In the genomic region with DNA sequence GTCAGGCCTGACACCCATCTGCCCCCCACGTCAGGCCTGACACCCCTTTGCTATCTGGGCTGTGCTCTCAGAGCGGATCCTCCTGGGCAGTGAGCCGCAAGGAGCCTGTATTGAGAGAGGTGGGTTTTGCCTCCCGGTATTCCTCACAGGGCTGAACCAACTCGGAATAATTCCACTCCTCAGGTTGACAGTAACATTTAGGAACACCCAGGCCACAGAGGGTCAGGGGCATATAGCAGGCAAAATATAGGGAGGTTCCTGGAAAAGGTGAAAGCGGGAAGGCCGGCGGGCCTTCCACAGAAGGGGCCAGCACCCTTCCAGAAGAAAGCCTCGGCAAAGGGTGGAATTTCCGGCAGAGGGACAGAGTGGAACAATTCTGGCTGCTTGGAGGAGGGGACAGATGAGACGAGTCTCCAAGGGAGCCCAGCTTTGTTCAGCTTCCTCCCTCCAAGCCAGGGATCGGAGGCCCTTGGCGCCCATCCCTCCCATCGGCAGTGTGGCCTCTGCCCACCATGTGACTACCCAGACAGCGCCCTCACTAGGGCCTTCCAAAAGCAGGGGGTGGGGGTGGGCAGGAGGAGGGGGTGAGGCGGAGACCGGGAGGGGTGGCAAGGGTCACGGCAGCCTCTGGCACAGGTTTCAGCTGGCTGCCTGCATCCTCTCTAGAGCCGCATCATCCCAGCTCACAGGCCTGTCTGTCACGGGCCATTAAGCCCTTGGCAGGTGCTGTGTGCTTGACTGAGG, we compare ENCODE assay signal across 1 cellular context.
TF ChIP-seq lines count a peak whose summit lies in the region.

No MANE protein-coding gene starts in this region.

TF ChIP-seq in H1, 55 proteins besides CTCF, POLR2A, EP300 and RAD21 (continued from another document):
- TF ChIP-seq SP4 (IDR thresholded peaks at IDR 0.05; ENCODE audit: low read length), result no peak
- TF ChIP-seq SP1 (IDR thresholded peaks at IDR 0.05; ENCODE audit: low read depth, low read length), result no peak
- no peak for TF ChIP-seq CHD2 (IDR thresholded peaks at IDR 0.05; ENCODE audit: low read length)
- no peak for TF ChIP-seq TEAD4 (IDR thresholded peaks at IDR 0.05; ENCODE audit: low read depth, low read length)
- TF ChIP-seq, protein P1, sequence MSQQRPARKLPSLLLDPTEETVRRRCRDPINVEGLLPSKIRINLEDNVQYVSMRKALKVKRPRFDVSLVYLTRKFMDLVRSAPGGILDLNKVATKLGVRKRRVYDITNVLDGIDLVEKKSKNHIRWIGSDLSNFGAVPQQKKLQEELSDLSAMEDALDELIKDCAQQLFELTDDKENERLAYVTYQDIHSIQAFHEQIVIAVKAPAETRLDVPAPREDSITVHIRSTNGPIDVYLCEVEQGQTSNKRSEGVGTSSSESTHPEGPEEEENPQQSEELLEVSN (IDR thresholded peaks at IDR 0.05), result no peak
- no peak for TF ChIP-seq HDAC2 (IDR thresholded peaks at IDR 0.05; ENCODE audit: borderline replicate concordance in 1 of 2, low read depth in 2 of 2, low read length in 2 of 2)
- TF ChIP-seq, protein P2, sequence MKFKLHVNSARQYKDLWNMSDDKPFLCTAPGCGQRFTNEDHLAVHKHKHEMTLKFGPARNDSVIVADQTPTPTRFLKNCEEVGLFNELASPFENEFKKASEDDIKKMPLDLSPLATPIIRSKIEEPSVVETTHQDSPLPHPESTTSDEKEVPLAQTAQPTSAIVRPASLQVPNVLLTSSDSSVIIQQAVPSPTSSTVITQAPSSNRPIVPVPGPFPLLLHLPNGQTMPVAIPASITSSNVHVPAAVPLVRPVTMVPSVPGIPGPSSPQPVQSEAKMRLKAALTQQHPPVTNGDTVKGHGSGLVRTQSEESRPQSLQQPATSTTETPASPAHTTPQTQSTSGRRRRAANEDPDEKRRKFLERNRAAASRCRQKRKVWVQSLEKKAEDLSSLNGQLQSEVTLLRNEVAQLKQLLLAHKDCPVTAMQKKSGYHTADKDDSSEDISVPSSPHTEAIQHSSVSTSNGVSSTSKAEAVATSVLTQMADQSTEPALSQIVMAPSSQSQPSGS (IDR thresholded peaks at IDR 0.05; ENCODE audit: low read length), result no peak
- TF ChIP-seq GABPA (IDR thresholded peaks at IDR 0.05; ENCODE audit: borderline replicate concordance, insufficient read depth, low read length), result no peak
- no peak for TF ChIP-seq SRF (IDR thresholded peaks at IDR 0.05; ENCODE audit: low read depth, low read length)
